Comparison of ENCODE assay signal across 13 cellular contexts in genomic region chr1:27505420-27505680, GRCh38. TPM values are rescaled to one million over a fixed set of nuclear protein-coding genes. Genes with fewer than 3 reads are reported as not detected.
DNase-seq lines count a peak whose midpoint lies in the region; ATAC-seq and TF ChIP-seq lines count a peak whose summit lies in the region.
"Had no signal": no experiment of that assay in that cellular context is flagged by ENCODE, and none has a peak within 500 bp of the region (broad histone marks: within the 10 kb centered on the region; RNA-seq: fewer than 3 reads in every experiment).

No MANE protein-coding gene starts in this region.

- POLR2A ChIA-PET in activated CD4-positive, alpha-beta T cell treated with anti-CD3 and anti-CD28 coated beads, Interleukin-2, amount 10 ng/mL, durations not matched to agents 7 days and 5 days (lab: Charles Lee), result no interaction called here

- H3K4me3 ChIP-seq in gastroesophageal sphincter (no peak overlapping the region), ovary (no peak overlapping the region)

- WGBS in gastroesophageal sphincter (ENCODE audit: low coverage in 1 of 2), 2 donors, result 13 to 30% methylated on average over 2 to 5 of the region's 5 CpGs
- 37 to 47% (median 46%) methylated on average over 5 of the region's 5 CpGs for WGBS in ovary, 3 donors

- no peaks in the 10 kb centered on the region for H3K27me3 ChIP-seq in gastroesophageal sphincter
- H3K27me3 ChIP-seq in ovary, result no peaks in the 10 kb centered on the region

- no peaks in the 10 kb centered on the region for H3K9me3 Mint-ChIP-seq in activated CD4-positive, alpha-beta T cell treated with anti-CD3 and anti-CD28 coated beads, Interleukin-2, amount 10 ng/mL, durations not matched to agents 7 days and 5 days
- no peaks in the 10 kb centered on the region for H3K9me3 Mint-ChIP-seq in type B pancreatic cell
- H3K9me3 Mint-ChIP-seq: HFFc6 had no signal

- TF ChIP-seq POLR2A in gastroesophageal sphincter (IDR thresholded peaks at IDR 0.05) (no peak), ovary (IDR thresholded peaks at IDR 0.05) (no peak)

- no peaks in the 10 kb centered on the region for H3K36me3 ChIP-seq in gastroesophageal sphincter
- H3K36me3 ChIP-seq in ovary, result no peaks in the 10 kb centered on the region

- intact Hi-C loops in ovary (cut with DNase I), result no loop called here

- H3K9me3 ChIP-seq in gastroesophageal sphincter, result no peaks in the 10 kb centered on the region
- H3K9me3 ChIP-seq in ovary, result no peaks in the 10 kb centered on the region

- H3K36me3 Mint-ChIP-seq in activated CD4-positive, alpha-beta T cell treated with anti-CD3 and anti-CD28 coated beads, Interleukin-2, amount 10 ng/mL, durations not matched to agents 7 days and 5 days (ENCODE audit: low read depth), result no peaks in the 10 kb centered on the region
- no peaks in the 10 kb centered on the region for H3K36me3 Mint-ChIP-seq in type B pancreatic cell

- CTCF ChIA-PET in activated CD4-positive, alpha-beta T cell treated with anti-CD3 and anti-CD28 coated beads, Interleukin-2, amount 10 ng/mL, durations not matched to agents 7 days and 5 days (lab: Charles Lee), result interaction anchor here (0.5 to 1.9 kb wide), 5 partner anchors 18 to 428 kb away, joined by 3 to 6 read pairs (median 4); no protein-coding TSS in a partner anchor

- DNase-seq in activated CD4-positive, alpha-beta T cell treated with anti-CD3 and anti-CD28 coated beads, Interleukin-2, amount 10 ng/mL, durations not matched to agents 7 days and 5 days, result no peak
- no peak for DNase-seq in activated CD4-positive, alpha-beta T cell treated with anti-CD3 and anti-CD28 coated beads for 1 hour
- DNase-seq in ovary (no peak), type B pancreatic cell (ENCODE audit: extremely low spot score, unreplicated experiment) (no peak), superior temporal gyrus (ENCODE audit: extremely low spot score) (no peak), NCI-H748 treated with DMSO at 0.1 percent for 48 hours (lab: John Stamatoyannopoulos, UW) (no peak)
- DNase-seq: activated CD4-positive, alpha-beta T cell treated with anti-CD3 and anti-CD28 coated beads for 48 hours; activated naive CD4-positive, alpha-beta T cell; HFFc6; NCI-H510A treated with DMSO at 0.1 percent for 48 hours had no signal

- H3K4me1 Mint-ChIP-seq in activated CD4-positive, alpha-beta T cell treated with anti-CD3 and anti-CD28 coated beads, Interleukin-2, amount 10 ng/mL, durations not matched to agents 7 days and 5 days, result no peaks in the 10 kb centered on the region
- peaks cover 33% of the 10 kb centered on the region for H3K4me1 Mint-ChIP-seq in type B pancreatic cell (ENCODE audit: unreplicated experiment)

- TF ChIP-seq EP300 in gastroesophageal sphincter (IDR thresholded peaks at IDR 0.05) (no peak), ovary (IDR thresholded peaks at IDR 0.05) (no peak)

- H3K4me3 Mint-ChIP-seq in activated CD4-positive, alpha-beta T cell treated with anti-CD3 and anti-CD28 coated beads, Interleukin-2, amount 10 ng/mL, durations not matched to agents 7 days and 5 days, result no peak overlapping the region
- H3K4me3 Mint-ChIP-seq in type B pancreatic cell, result no peak overlapping the region
- H3K4me3 Mint-ChIP-seq: HFFc6 had no signal

- no peaks in the 10 kb centered on the region for H3K27me3 Mint-ChIP-seq in activated CD4-positive, alpha-beta T cell treated with anti-CD3 and anti-CD28 coated beads, Interleukin-2, amount 10 ng/mL, durations not matched to agents 7 days and 5 days
- no peaks in the 10 kb centered on the region for H3K27me3 Mint-ChIP-seq in type B pancreatic cell

- H3K27ac ChIP-seq in gastroesophageal sphincter, result peak overlapping the region; percentile 82 to 95 (median 93)
- H3K27ac ChIP-seq in ovary, result peak overlapping the region; percentile 56 to 90
- H3K27ac ChIP-seq: 22Rv1 had no signal

- no peak for ATAC-seq in gastroesophageal sphincter
- no peak for ATAC-seq in GM21723 (IDR thresholded peaks at IDR 0.05; ENCODE audit: unreplicated experiment)

- peak overlapping the region; percentile 36 for H3K27ac Mint-ChIP-seq in activated CD4-positive, alpha-beta T cell treated with anti-CD3 and anti-CD28 coated beads, Interleukin-2, amount 10 ng/mL, durations not matched to agents 7 days and 5 days
- H3K27ac Mint-ChIP-seq in type B pancreatic cell, result peak overlapping the region; percentile 69

- H3K4me1 ChIP-seq in gastroesophageal sphincter (peaks cover 5 to 40% (median 22%) of the 10 kb centered on the region in 3 donors), ovary (ENCODE audit: insufficient read depth) (peaks cover 10% of the 10 kb centered on the region)

- TF ChIP-seq CTCF in gastroesophageal sphincter (IDR thresholded peaks at IDR 0.05) (no peak), ovary (IDR thresholded peaks at IDR 0.05) (no peak), type B pancreatic cell (conservative IDR thresholded peaks at IDR 0.05) (no peak)

RNA-seq across cellular contexts. Expression of gene WASF2, which starts 15.4 kb away (rescaled TPM):
- 100 to 1,000 TPM; 137 to 143 TPM for total RNA-seq in activated CD4-positive, alpha-beta T cell treated with anti-CD3 and anti-CD28 coated beads, Interleukin-2, amount 10 ng/mL, durations not matched to agents 7 days and 5 days
- 100 to 1,000 TPM in 1 of 4 donors, 10 to 100 TPM in 3; 74.7 to 107 (median 79.8) TPM for total RNA-seq in gastroesophageal sphincter
- 100 to 1,000 TPM in 5 of 7 donors, 10 to 100 TPM in 2; 28.0 to 163 (median 153) TPM for total RNA-seq in ovary
- 100 to 1,000 TPM in 1 of 2 donors, 10 to 100 TPM in 1; 58.0 to 233 TPM for polyA plus RNA-seq in ovary
- total RNA-seq in type B pancreatic cell (ENCODE audit: low replicate concordance), result 113 and 123 TPM in 2 replicates
